ENCODE assay signal across 27 cellular contexts in the genomic region with DNA sequence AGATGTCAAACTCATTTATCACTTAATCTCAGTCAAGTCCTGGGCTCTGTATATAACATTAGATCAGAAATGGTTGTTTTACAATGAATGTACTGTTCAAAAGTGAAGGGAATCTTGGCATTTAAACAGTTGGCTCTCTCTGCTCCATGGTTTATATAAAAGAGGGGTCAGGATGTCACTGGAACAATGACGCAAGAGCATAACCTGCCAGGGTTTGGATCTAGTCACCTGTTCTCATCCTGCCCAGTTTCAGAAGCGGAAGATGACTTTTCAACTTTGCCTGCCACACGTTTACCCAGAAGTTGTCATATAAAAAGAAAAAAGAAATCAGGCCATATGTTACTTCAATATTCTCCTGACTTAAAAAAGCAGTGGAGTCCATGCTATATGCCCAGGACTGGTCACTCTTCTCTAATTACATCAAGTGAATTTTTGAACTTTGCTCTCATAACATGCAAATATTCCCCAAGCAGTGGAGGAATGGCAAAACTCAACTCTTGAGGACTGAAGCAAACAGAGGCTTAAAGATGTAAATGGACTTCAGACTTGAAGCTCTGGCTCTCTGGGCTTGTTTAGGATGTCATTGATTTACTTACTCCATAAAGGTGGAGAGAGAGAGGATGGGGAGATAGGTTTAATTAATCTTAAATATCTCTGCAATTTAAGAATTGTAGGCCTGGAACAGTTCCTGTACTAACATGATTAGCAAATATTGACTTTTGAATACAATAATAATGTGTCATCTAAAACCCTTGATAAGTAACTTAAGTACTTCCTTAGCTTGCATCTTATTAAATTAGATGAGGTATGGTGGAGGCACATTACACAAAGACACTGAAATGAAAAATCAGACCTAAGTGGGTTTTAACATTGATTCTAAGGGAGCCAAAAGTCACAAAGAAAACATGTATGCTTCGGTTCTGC. TPM values are rescaled to one million over a fixed set of nuclear protein-coding genes. Genes with fewer than 3 reads are reported as not detected.
A peak's percentile ranks its signal among the peaks of the same experiment; 100 is the strongest.
DNase-seq lines count a peak whose midpoint lies in the region; ATAC-seq, FAIRE-seq and TF ChIP-seq lines count a peak whose summit lies in the region.
"Had no signal": no experiment of that assay in that cellular context is flagged by ENCODE, and none has a peak within 500 bp of the region (broad histone marks: within the 10 kb centered on the region; RNA-seq: fewer than 3 reads in every experiment).

No MANE protein-coding gene starts in this region.

- no peak overlapping the region for H3K27ac ChIP-seq in HepG2 (ENCODE audit: extremely low read length, insufficient read depth, low read length)
- no peak overlapping the region for H3K27ac ChIP-seq in CD4-positive, alpha-beta T cell (ENCODE audit: low read depth, low read length)
- H3K27ac ChIP-seq: C4-2B, HL-60, thoracic aorta, VCaP had no signal

- TF ChIP-seq POLR2A in HepG2 (IDR thresholded peaks at IDR 0.05; ENCODE audit: insufficient read depth in 1 of 2, low read depth in 2 of 2, low read length in 2 of 2), result no peak

- H3K27me3 ChIP-seq in bronchial epithelial cell (ENCODE audit: control insufficient read depth, insufficient read depth, low read length) (no peaks in the 10 kb centered on the region), HepG2 (ENCODE audit: control insufficient read depth in 1 of 2, insufficient read depth in 2 of 2, low read length in 2 of 2) (no peaks in the 10 kb centered on the region)
- no peaks in the 10 kb centered on the region for H3K27me3 ChIP-seq in CD4-positive, alpha-beta T cell (ENCODE audit: control insufficient read depth, insufficient read depth, low read length)

- H3K9me3 Mint-ChIP-seq in CD4-positive, alpha-beta T cell, result no peaks in the 10 kb centered on the region
- H3K9me3 Mint-ChIP-seq: activated naive CD4-positive, alpha-beta T cell treated with anti-CD3 and anti-CD28 coated beads, Interleukin-2, amount 50 U/mL, for 72 hours; stimulated activated naive CD8-positive, alpha-beta T cell treated with anti-CD3 and anti-CD28 coated beads, Interleukin-15, amount 100 ng/mL, for 72 hours had no signal

- ATAC-seq in HepG2 (no peak), HG03039 (IDR thresholded peaks at IDR 0.05; ENCODE audit: unreplicated experiment) (no peak)
- no peak for ATAC-seq in CD4-positive, alpha-beta T cell (ENCODE audit: poor library complexity)
- ATAC-seq: activated naive CD4-positive, alpha-beta T cell treated with anti-CD3 and anti-CD28 coated beads, Interleukin-2, amount 50 U/mL, for 72 hours; left ventricle myocardium superior; Panc1; right cardiac atrium; stimulated activated naive CD8-positive, alpha-beta T cell treated with anti-CD3 and anti-CD28 coated beads, Interleukin-15, amount 100 ng/mL, for 72 hours had no signal

- no peak overlapping the region for H3K27ac Mint-ChIP-seq in CD4-positive, alpha-beta T cell
- H3K27ac Mint-ChIP-seq: activated naive CD4-positive, alpha-beta T cell treated with anti-CD3 and anti-CD28 coated beads, Interleukin-2, amount 50 U/mL, for 72 hours; stimulated activated naive CD8-positive, alpha-beta T cell treated with anti-CD3 and anti-CD28 coated beads, Interleukin-15, amount 100 ng/mL, for 72 hours had no signal

- no peak overlapping the region for H3K9ac ChIP-seq in HepG2 (ENCODE audit: insufficient read depth, low read depth, low read length)

- no peak for TF ChIP-seq RAD21 in HepG2 (CRISPR knock-in tag; IDR thresholded peaks at IDR 0.05)

- no peaks in the 10 kb centered on the region for H4K20me1 ChIP-seq in HepG2 (ENCODE audit: insufficient read depth, low read length)

- CTCF ChIA-PET in HepG2 (lab: Yijun Ruan, JAX; ENCODE audit: low intra/inter-chr PET ratio, low total read pairs), result no interaction called here
- CTCF ChIA-PET in CD4-positive, alpha-beta T cell (lab: Charles Lee), result interaction anchor here (0.9 kb wide), 1 partner anchor 8 kb away, joined by 4 read pairs; no protein-coding TSS in a partner anchor

- DNase-seq in DMS153 (lab: John Stamatoyannopoulos, UW), result peak; percentile 12
- DNase-seq in DMS153 treated with DMSO at 0.1 percent for 48 hours (lab: John Stamatoyannopoulos, UW; ENCODE audit: unreplicated experiment), result no peak
- DNase-seq in NCI-H1436 (lab: John Stamatoyannopoulos, UW), result peak; percentile 33
- peak; percentile 91 for DNase-seq in bronchial epithelial cell (ENCODE audit: low read depth)
- peak; percentile 9 for DNase-seq in HepG2 (ENCODE audit: low spot score)
- DNase-seq in LoVo (ENCODE audit: low spot score), result no peak
- no peak for DNase-seq in CD4-positive, alpha-beta T cell
- DNase-seq: 8988T; activated CD4-positive, alpha-beta T cell treated with anti-CD3 and anti-CD28 coated beads for 4 hours; amygdala; HCEC 1CT; islet precursor cell; left ventricle myocardium superior; NCI-H2107; right cardiac atrium; SIG-M5; stimulated activated CD4-positive, alpha-beta T cell treated with anti-CD3 and anti-CD28 coated beads, Interleukin-2, amount 100 ng/mL, for 48 hours; stimulated activated naive CD8-positive, alpha-beta T cell treated with anti-CD3 and anti-CD28 coated beads, Interleukin-15, amount 100 ng/mL, for 72 hours; T-helper 9 cell had no signal

- POLR2A ChIA-PET in HepG2 (lab: Yijun Ruan, JAX), result no interaction called here
- POLR2A ChIA-PET in CD4-positive, alpha-beta T cell (lab: Charles Lee), result no interaction called here

- in situ Hi-C loops in HepG2 (cut with HindIII; ENCODE audit: extremely low pct_ligation_motif_present, low pct_unique_long_range_greater_than_20kb), result no loop called here

- H3K79me2 ChIP-seq in HepG2 (ENCODE audit: insufficient read depth, low read length), result no peaks in the 10 kb centered on the region

- no TSS peak for BruUV-seq in HepG2 (replicated peaks; lab: Mats Ljungman, UMichigan)

- TF ChIP-seq CTCF in bronchial epithelial cell (IDR thresholded peaks at IDR 0.05; ENCODE audit: insufficient read depth, low read length, severe bottlenecking), result no peak
- TF ChIP-seq CTCF in HepG2 (CRISPR knock-in tag; IDR thresholded peaks at IDR 0.05), result no peak
- no peak for TF ChIP-seq CTCF in CD4-positive, alpha-beta T cell (IDR thresholded peaks at IDR 0.05)

- no peak overlapping the region for H3K4me2 ChIP-seq in HepG2 (ENCODE audit: low read depth, low read length)

- TF ChIP-seq EP300 in HepG2 (IDR thresholded peaks at IDR 0.05; ENCODE audit: low read depth in 2 of 2, low read length in 2 of 2) (no peak), HepG2 (CRISPR knock-in tag; IDR thresholded peaks at IDR 0.05; ENCODE audit: borderline replicate concordance) (no peak)

- peaks cover 8% of the 10 kb centered on the region; the same call in 1 of the 2 replicates for H3K4me1 ChIP-seq in HepG2 (ENCODE audit: insufficient read depth, low read length)

- no peak for FAIRE-seq in bronchial epithelial cell (lab: Jason Lieb, UNC)
- no peak for FAIRE-seq in HepG2 (lab: Jason Lieb, UNC)
- FAIRE-seq: GM12892 had no signal

- H3K9me3 ChIP-seq in HepG2 (ENCODE audit: low read length), result no peaks in the 10 kb centered on the region
- no peaks in the 10 kb centered on the region for H3K9me3 ChIP-seq in CD4-positive, alpha-beta T cell (ENCODE audit: control insufficient read depth, low read length)
- H3K9me3 ChIP-seq: thoracic aorta had no signal

- WGBS in HepG2 (ENCODE audit: low lambda C conversion rate), result 16% methylated on average over 4 of the region's 4 CpGs

- intact Hi-C loops in HepG2 (cut with micrococcal nuclease; ENCODE audit: unreplicated experiment), result no loop called here
- intact Hi-C loops in CD4-positive, alpha-beta T cell (cut with DNase I, micrococcal nuclease), result no loop called here

- H3K4me3 ChIP-seq in bronchial epithelial cell (ENCODE audit: low read depth, low read length), result no peak overlapping the region
- H3K4me3 ChIP-seq in HepG2 (replicated peaks in 1 of 3; ENCODE audit: insufficient read depth in 1 of 3, low read depth in 2 of 3, low read length in 3 of 3), result no peak overlapping the region
- H3K4me3 ChIP-seq: thoracic aorta had no signal

- no peaks in the 10 kb centered on the region for H3K36me3 Mint-ChIP-seq in CD4-positive, alpha-beta T cell (ENCODE audit: low read depth)
- H3K36me3 Mint-ChIP-seq: activated naive CD4-positive, alpha-beta T cell treated with anti-CD3 and anti-CD28 coated beads, Interleukin-2, amount 50 U/mL, for 72 hours had no signal

- peaks cover 8% of the 10 kb centered on the region for H3K27me3 Mint-ChIP-seq in CD4-positive, alpha-beta T cell
- H3K27me3 Mint-ChIP-seq: stimulated activated naive CD8-positive, alpha-beta T cell treated with anti-CD3 and anti-CD28 coated beads, Interleukin-15, amount 100 ng/mL, for 72 hours had no signal

- H3K4me3 Mint-ChIP-seq in CD4-positive, alpha-beta T cell, result no peak overlapping the region
- H3K4me3 Mint-ChIP-seq: stimulated activated naive CD8-positive, alpha-beta T cell treated with anti-CD3 and anti-CD28 coated beads, Interleukin-15, amount 100 ng/mL, for 72 hours had no signal

- no peaks in the 10 kb centered on the region for H3K36me3 ChIP-seq in bronchial epithelial cell (ENCODE audit: control insufficient read depth, insufficient read depth, low read length)
- no peaks in the 10 kb centered on the region for H3K36me3 ChIP-seq in HepG2 (replicated peaks in 1 of 2; ENCODE audit: control insufficient read depth in 1 of 2, insufficient read depth in 2 of 2, low read length in 2 of 2)
- H3K36me3 ChIP-seq: thoracic aorta had no signal

- H3K4me1 Mint-ChIP-seq in CD4-positive, alpha-beta T cell (ENCODE audit: low read depth), result no peaks in the 10 kb centered on the region
- H3K4me1 Mint-ChIP-seq: stimulated activated naive CD8-positive, alpha-beta T cell treated with anti-CD3 and anti-CD28 coated beads, Interleukin-15, amount 100 ng/mL, for 72 hours had no signal

- H2AFZ ChIP-seq in HepG2 (ENCODE audit: low read length), result no peak overlapping the region

RNA-seq across cellular contexts. Expression of a gene that starts 58.3 kb away (rescaled TPM):
- total RNA-seq in bronchial epithelial cell (16.8 and 18.3 TPM in 2 replicates), HepG2 (2016; rRNA removed; fragmentation: Illumina TruSeq; extraction: Trizol) (16.2 and 20.7 TPM in 2 replicates)
- total RNA-seq in HepG2 (2016; cell fraction: cytosol; rRNA removed; fragmentation: Illumina TruSeq; extraction: Trizol; ENCODE audit: low read depth), result 3.1 and 3.3 TPM in 2 replicates
- 16.0 and 19.3 TPM in 2 replicates for total RNA-seq in HepG2 (2016; cell fraction: insoluble cytoplasmic fraction; rRNA removed; fragmentation: Illumina TruSeq; extraction: Trizol)
- 10.2 and 11.6 TPM in 2 replicates for total RNA-seq in HepG2 (2016; cell fraction: membrane; rRNA removed; fragmentation: Illumina TruSeq; extraction: Trizol)
- total RNA-seq in HepG2 (2016; cell fraction: nucleus; rRNA removed; fragmentation: Illumina TruSeq; extraction: Trizol), result 24.3 and 25.2 TPM in 2 replicates
- polyA plus RNA-seq in HepG2 (2011; rRNA removed), result 8.1 and 9.1 TPM in 2 replicates
- polyA plus RNA-seq in HepG2 (2011; cell fraction: cytosol; rRNA removed), result 2.8 and 4.6 TPM in 2 replicates
- 8.5 and 11.9 TPM in 2 replicates for polyA plus RNA-seq in HepG2 (2011; cell fraction: nucleus; rRNA removed)
- 8.3 and 12.7 TPM in 2 replicates for polyA plus RNA-seq in HepG2 (2012)
- 2.2 and 2.4 TPM in 2 replicates for polyA plus RNA-seq in HepG2 (2016; cell fraction: cytosol; fragmentation: Illumina TruSeq; extraction: Trizol; ENCODE audit: low read depth)
- 18.9 TPM in 2 replicates for polyA plus RNA-seq in HepG2 (2016; cell fraction: insoluble cytoplasmic fraction; fragmentation: Illumina TruSeq; extraction: Trizol; ENCODE audit: low read depth)
- polyA plus RNA-seq in HepG2 (2016; cell fraction: membrane; fragmentation: Illumina TruSeq; extraction: Trizol; ENCODE audit: low read depth), result 5.1 and 5.7 TPM in 2 replicates
- polyA plus RNA-seq in HepG2 (2016; cell fraction: nucleus; fragmentation: Illumina TruSeq; extraction: Trizol; ENCODE audit: insufficient read depth, low read depth), result 33.2 and 36.9 TPM in 2 replicates
- polyA minus RNA-seq in HepG2 (2011; rRNA and poly(A)+ RNA removed; ENCODE audit: low replicate concordance), result 1.9 and 3.6 TPM in 2 replicates
- 6.2 and 7.2 TPM in 2 replicates for polyA minus RNA-seq in HepG2 (2011; cell fraction: cytosol; rRNA and poly(A)+ RNA removed)
- polyA minus RNA-seq in HepG2 (2011; cell fraction: nucleus; rRNA and poly(A)+ RNA removed), result 44.2 and 53.8 TPM in 2 replicates
- total RNA-seq in CD4-positive, alpha-beta T cell, result 10 to 100 TPM in 1 of 2 experiments, 1 to 10 TPM in 1; 9.6 to 10.4 TPM

Comparison
In these comparisons a context has a peak if more than half of its experiments do, and no peak if none do; other contexts are left out.
1. DNase-seq: peak in DMS153 (single experiment), NCI-H1436 (single experiment), bronchial epithelial cell (single experiment) and HepG2 (single experiment); none in DMS153 treated with DMSO at 0.1 percent for 48 hours (single experiment), LoVo (single experiment) and CD4-positive, alpha-beta T cell (0 of 10).